ENCODE assay signal across 21 cellular contexts in the genomic region with DNA sequence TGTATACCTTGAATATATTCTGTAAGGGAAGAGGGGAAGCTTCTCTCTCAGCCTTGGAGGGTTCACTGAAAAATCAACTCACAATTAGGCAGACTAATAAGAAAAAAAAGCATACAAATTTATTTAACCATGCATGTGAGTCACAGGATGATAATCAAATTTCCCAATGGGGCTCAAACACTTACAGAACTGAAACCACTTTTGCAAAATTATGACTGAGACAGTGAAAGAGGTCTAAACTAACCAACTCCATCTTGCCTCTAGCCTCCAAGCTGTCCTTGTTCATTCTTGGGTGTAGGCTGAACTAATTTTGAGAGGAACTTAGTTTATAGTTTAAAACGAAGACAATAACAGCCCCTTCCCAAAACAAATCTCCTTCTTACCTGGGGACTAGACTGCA.
DNase-seq lines count a peak whose midpoint lies in the region; FAIRE-seq and TF ChIP-seq lines count a peak whose summit lies in the region.
"Had no signal": no experiment of that assay in that cellular context is flagged by ENCODE, and none has a peak within 500 bp of the region (broad histone marks: within the 10 kb centered on the region; RNA-seq: fewer than 3 reads in every experiment).

No MANE protein-coding gene starts in this region.

- DNase-seq in AG20443 (ENCODE audit: low spot score): peak; percentile 23
- peak; percentile 72 for DNase-seq in MV-4-11 (lab: John Stamatoyannopoulos, UW)
- DNase-seq in astrocyte (ENCODE audit: low read depth): peak; percentile 55
- peak; percentile 41 for DNase-seq in kidney tubule cell (ENCODE audit: low spot score)
- DNase-seq in spleen: no peak
- no peak for DNase-seq in DMS153 treated with DMSO at 0.1 percent for 48 hours (lab: John Stamatoyannopoulos, UW; ENCODE audit: unreplicated experiment)
- no peak for DNase-seq in glutamatergic neuron
- DNase-seq in T-helper 2 cell: no peak
- DNase-seq: activated CD4-positive, CD25-positive, alpha-beta regulatory T cell treated with anti-CD3 and anti-CD28 coated beads, Interleukin-2, amount 50 U/mL, for 72 hours; activated CD8-positive, alpha-beta memory T cell treated with anti-CD3 and anti-CD28 coated beads, Interleukin-2, amount 10 ng/mL, durations not matched to agents 7 days and 5 days; activated effector memory CD4-positive, alpha-beta T cell treated with anti-CD3 and anti-CD28 coated beads, Interleukin-2, amount 50 U/mL, for 16 hours; AML-193; colonic mucosa; GDM1; HCEC 1CT; NCI-H2081 treated with DMSO at 0.1 percent for 48 hours; SIG-M5; substantia nigra had no signal

- H3K27ac Mint-ChIP-seq in astrocyte (ENCODE audit: unreplicated experiment) (no peak overlapping the region), glutamatergic neuron (ENCODE audit: unreplicated experiment) (no peak overlapping the region)
- H3K27ac Mint-ChIP-seq: activated CD8-positive, alpha-beta memory T cell treated with anti-CD3 and anti-CD28 coated beads, Interleukin-2, amount 10 ng/mL, durations not matched to agents 7 days and 5 days; nephron; T-helper 2 cell treated with Interferon-gamma antibody and Interleukin-4, amounts not matched to agents 5 μg/mL and 100 μg/mL, for 36 hours had no signal

- H3K36me3 Mint-ChIP-seq in astrocyte (ENCODE audit: low read depth, unreplicated experiment) (no peaks in the 10 kb centered on the region), glutamatergic neuron (ENCODE audit: unreplicated experiment) (peaks cover 4% of the 10 kb centered on the region)
- H3K36me3 Mint-ChIP-seq: activated CD8-positive, alpha-beta memory T cell treated with anti-CD3 and anti-CD28 coated beads, Interleukin-2, amount 10 ng/mL, durations not matched to agents 7 days and 5 days had no signal

- H3K27ac ChIP-seq in astrocyte (ENCODE audit: low read depth, low read length) (peak overlapping the region; percentile 44), spleen (no peak overlapping the region)
- H3K27ac ChIP-seq: colonic mucosa had no signal

- no peak for TF ChIP-seq POLR2A in spleen (IDR thresholded peaks at IDR 0.05)

- no peaks in the 10 kb centered on the region for H3K4me1 Mint-ChIP-seq in astrocyte (ENCODE audit: low read depth, unreplicated experiment)
- H3K4me1 Mint-ChIP-seq in glutamatergic neuron (ENCODE audit: low read depth, unreplicated experiment): no peaks in the 10 kb centered on the region
- H3K4me1 Mint-ChIP-seq: activated CD8-positive, alpha-beta memory T cell treated with anti-CD3 and anti-CD28 coated beads, Interleukin-2, amount 10 ng/mL, durations not matched to agents 7 days and 5 days had no signal

- H3K79me2 ChIP-seq in astrocyte (ENCODE audit: insufficient read depth, low read length): no peaks in the 10 kb centered on the region

- 34 to 63% (median 40%) methylated on average over 1 of the region's 1 CpG for WGBS in spleen, 5 donors

- H3K4me3 ChIP-seq in astrocyte (ENCODE audit: insufficient read depth, low read depth, low read length): no peak overlapping the region
- H3K4me3 ChIP-seq in spleen: no peak overlapping the region
- H3K4me3 ChIP-seq: colonic mucosa had no signal

- H3K9me3 ChIP-seq in astrocyte (ENCODE audit: insufficient read depth, low read depth, low read length): no peaks in the 10 kb centered on the region
- H3K9me3 ChIP-seq in spleen: peaks cover 0 to 32% (median 4%) of the 10 kb centered on the region in 8 donors
- H3K9me3 ChIP-seq: colonic mucosa had no signal

- FAIRE-seq in astrocyte (lab: Jason Lieb, UNC): peak; percentile 56
- FAIRE-seq: HTR-8/SVneo had no signal

- H3K4me3 Mint-ChIP-seq in astrocyte (ENCODE audit: unreplicated experiment): no peak overlapping the region
- H3K4me3 Mint-ChIP-seq in glutamatergic neuron (ENCODE audit: unreplicated experiment): no peak overlapping the region
- H3K4me3 Mint-ChIP-seq: activated CD8-positive, alpha-beta memory T cell treated with anti-CD3 and anti-CD28 coated beads, Interleukin-2, amount 10 ng/mL, durations not matched to agents 7 days and 5 days; nephron; T-helper 2 cell treated with Interferon-gamma antibody and Interleukin-4, amounts not matched to agents 5 μg/mL and 100 μg/mL, for 36 hours had no signal

- peak overlapping the region; percentile 67 for H2AFZ ChIP-seq in astrocyte (ENCODE audit: low read depth, low read length)

- H3K9me3 Mint-ChIP-seq in astrocyte (ENCODE audit: unreplicated experiment) (peaks cover 5% of the 10 kb centered on the region), glutamatergic neuron (ENCODE audit: unreplicated experiment) (no peaks in the 10 kb centered on the region)

- H3K36me3 ChIP-seq in astrocyte (ENCODE audit: insufficient read depth, low read length): no peaks in the 10 kb centered on the region
- no peaks in the 10 kb centered on the region for H3K36me3 ChIP-seq in spleen
- H3K36me3 ChIP-seq: colonic mucosa had no signal

- H4K20me1 ChIP-seq in astrocyte (ENCODE audit: insufficient read depth, low read length): no peaks in the 10 kb centered on the region

- TF ChIP-seq CTCF in astrocyte (IDR thresholded peaks at IDR 0.05; ENCODE audit: insufficient read depth, low read depth, low read length) (no peak), spleen (IDR thresholded peaks at IDR 0.05 in 8 of 11, conservative IDR thresholded peaks at IDR 0.05 in 3 of 11) (no peak), glutamatergic neuron (IDR thresholded peaks at IDR 0.05; ENCODE audit: partially characterized antibody, unreplicated experiment) (no peak)

- H3K27me3 Mint-ChIP-seq in astrocyte (ENCODE audit: low read depth, unreplicated experiment): no peaks in the 10 kb centered on the region
- peaks cover 4% of the 10 kb centered on the region for H3K27me3 Mint-ChIP-seq in glutamatergic neuron (ENCODE audit: unreplicated experiment)
- H3K27me3 Mint-ChIP-seq: activated CD8-positive, alpha-beta memory T cell treated with anti-CD3 and anti-CD28 coated beads, Interleukin-2, amount 10 ng/mL, durations not matched to agents 7 days and 5 days had no signal

- H3K4me1 ChIP-seq in astrocyte (ENCODE audit: insufficient read depth, low read length) (peaks cover 15% of the 10 kb centered on the region), spleen (no peaks in the 10 kb centered on the region)
- H3K4me1 ChIP-seq: colonic mucosa had no signal

- no peaks in the 10 kb centered on the region for H3K27me3 ChIP-seq in astrocyte (ENCODE audit: insufficient read depth, low read length)
- H3K27me3 ChIP-seq in spleen (replicated peaks in 1 of 7): no peaks in the 10 kb centered on the region
- H3K27me3 ChIP-seq: colonic mucosa had no signal

- H3K9ac ChIP-seq in astrocyte (ENCODE audit: low read length): peak overlapping the region; percentile 58

- intact Hi-C loops in spleen (cut with DNase I; ENCODE audit: low total_unique reads): no loop called here

- H3K4me2 ChIP-seq in astrocyte (ENCODE audit: low read length): peak overlapping the region; percentile 76

Comparison
In these comparisons a context has a peak if more than half of its experiments do, and no peak if none do; other contexts are left out.
1. DNase-seq: peak in AG20443 (single experiment), MV-4-11 (single experiment), astrocyte (single experiment) and kidney tubule cell (single experiment); none in spleen (single experiment), DMS153 treated with DMSO at 0.1 percent for 48 hours (single experiment), glutamatergic neuron (single experiment) and T-helper 2 cell (0 of 5).